In genomic region chr2:27053321-27053720, GRCh38 we compare ENCODE assay signal across 14 cellular contexts. TPM values are rescaled to one million over a fixed set of nuclear protein-coding genes. Genes with fewer than 3 reads are reported as not detected.
DNase-seq lines count a peak whose midpoint lies in the region; ATAC-seq lines count a peak whose summit lies in the region.
"Had no signal": no experiment of that assay in that cellular context is flagged by ENCODE, and none has a peak within 500 bp of the region (broad histone marks: within the 10 kb centered on the region; RNA-seq: fewer than 3 reads in every experiment).

No MANE protein-coding gene starts in this region.

- DNase-seq in activated naive CD4-positive, alpha-beta T cell treated with Interleukin-2 at 50 U/mL for 16 hours: no peak
- DNase-seq in T-cell: no peak
- DNase-seq in immature natural killer cell: no peak
- no peak for DNase-seq in NCI-H2171 (lab: John Stamatoyannopoulos, UW)
- DNase-seq in stimulated activated naive CD4-positive, alpha-beta T cell (lab: John Stamatoyannopoulos, UW): no peak
- DNase-seq in NOMO-1 treated with dmso at 0.1 percent for 144 hours (lab: John Stamatoyannopoulos, UW; ENCODE audit: unreplicated experiment): no peak
- DNase-seq: activated CD8-positive, alpha-beta T cell treated with anti-CD3 and anti-CD28 coated beads, Interleukin-2, amount 10 ng/mL, durations not matched to agents 7 days and 5 days; hippocampal formation; NCI-H2029; NCI-H446; retina; transverse colon had no signal

- no peak for ATAC-seq in T-cell (replicated peaks in 1 of 4)
- ATAC-seq in stimulated activated memory B cell treated with anti-CD40 and anti-IgM and Interleukin-4, amounts not matched to agents 10 μg/mL and 1 μg/mL and 100 μg/mL, for 72 hours: no peak
- ATAC-seq: activated CD8-positive, alpha-beta T cell treated with anti-CD3 and anti-CD28 coated beads, Interleukin-2, amount 10 ng/mL, durations not matched to agents 7 days and 5 days had no signal

- peaks cover 4% of the 10 kb centered on the region for H3K27me3 Mint-ChIP-seq in activated naive CD4-positive, alpha-beta T cell treated with anti-CD3 and anti-CD28 coated beads, Interleukin-2, amount 50 U/mL, for 24 hours
- peaks cover 9 to 10% of the 10 kb centered on the region in 2 donors for H3K27me3 Mint-ChIP-seq in T-cell
- peaks cover 22 to 29% (median 24%) of the 10 kb centered on the region in 3 donors for H3K27me3 Mint-ChIP-seq in immature natural killer cell (ENCODE audit: low read depth in 3 of 3)
- peaks cover 9% of the 10 kb centered on the region for H3K27me3 Mint-ChIP-seq in stimulated activated memory B cell treated with anti-CD40 and anti-IgM and Interleukin-4, amounts not matched to agents 10 μg/mL and 1 μg/mL and 100 μg/mL, for 72 hours

- H3K9me3 Mint-ChIP-seq in activated naive CD4-positive, alpha-beta T cell treated with anti-CD3 and anti-CD28 coated beads, Interleukin-2, amount 50 U/mL, for 24 hours: peaks cover 4% of the 10 kb centered on the region
- H3K9me3 Mint-ChIP-seq in T-cell (no peaks in the 10 kb centered on the region), immature natural killer cell (peaks cover 0 to 11% (median 5%) of the 10 kb centered on the region in 6 donors)
- H3K9me3 Mint-ChIP-seq in stimulated activated memory B cell treated with anti-CD40 and anti-IgM and Interleukin-4, amounts not matched to agents 10 μg/mL and 1 μg/mL and 100 μg/mL, for 72 hours: no peaks in the 10 kb centered on the region

- CTCF ChIA-PET in T-cell (lab: Charles Lee): interaction anchor here in 1 of 2 donors (1.3 kb wide), 1 partner anchor 15 kb away, joined by 5 read pairs; no protein-coding TSS in a partner anchor

- peaks cover 6% of the 10 kb centered on the region for H3K36me3 Mint-ChIP-seq in activated naive CD4-positive, alpha-beta T cell treated with anti-CD3 and anti-CD28 coated beads, Interleukin-2, amount 50 U/mL, for 24 hours
- H3K36me3 Mint-ChIP-seq in T-cell (peaks cover 18% of the 10 kb centered on the region), immature natural killer cell (peaks cover 3 to 11% (median 8%) of the 10 kb centered on the region in 3 donors)
- H3K36me3 Mint-ChIP-seq in stimulated activated memory B cell treated with anti-CD40 and anti-IgM and Interleukin-4, amounts not matched to agents 10 μg/mL and 1 μg/mL and 100 μg/mL, for 72 hours: peaks cover 21% of the 10 kb centered on the region

- POLR2A ChIA-PET in T-cell (lab: Charles Lee): no interaction called here

- peak overlapping the region; percentile 42 for H3K4me3 Mint-ChIP-seq in activated naive CD4-positive, alpha-beta T cell treated with anti-CD3 and anti-CD28 coated beads, Interleukin-2, amount 50 U/mL, for 24 hours
- H3K4me3 Mint-ChIP-seq in T-cell (peak overlapping the region in 2 of 3 donors; percentile 86 to 93), immature natural killer cell (peak overlapping the region; percentile 14 to 94 (median 51))
- H3K4me3 Mint-ChIP-seq in stimulated activated memory B cell treated with anti-CD40 and anti-IgM and Interleukin-4, amounts not matched to agents 10 μg/mL and 1 μg/mL and 100 μg/mL, for 72 hours: peak overlapping the region; percentile 35

- peaks cover 10% of the 10 kb centered on the region for H3K4me1 Mint-ChIP-seq in activated naive CD4-positive, alpha-beta T cell treated with anti-CD3 and anti-CD28 coated beads, Interleukin-2, amount 50 U/mL, for 24 hours
- H3K4me1 Mint-ChIP-seq in T-cell (peaks cover 18 to 41% (median 20%) of the 10 kb centered on the region in 3 donors), immature natural killer cell (peaks cover 21 to 28% of the 10 kb centered on the region in 2 donors)
- H3K4me1 Mint-ChIP-seq in stimulated activated memory B cell treated with anti-CD40 and anti-IgM and Interleukin-4, amounts not matched to agents 10 μg/mL and 1 μg/mL and 100 μg/mL, for 72 hours: peaks cover 29% of the 10 kb centered on the region

- no peak overlapping the region for H3K27ac Mint-ChIP-seq in activated naive CD4-positive, alpha-beta T cell treated with anti-CD3 and anti-CD28 coated beads, Interleukin-2, amount 50 U/mL, for 24 hours
- H3K27ac Mint-ChIP-seq in T-cell (peak overlapping the region; percentile 33 to 89), immature natural killer cell (peak overlapping the region in 2 of 6 donors; percentile 65 to 69)
- H3K27ac Mint-ChIP-seq in stimulated activated memory B cell treated with anti-CD40 and anti-IgM and Interleukin-4, amounts not matched to agents 10 μg/mL and 1 μg/mL and 100 μg/mL, for 72 hours: peak overlapping the region; percentile 91
- H3K27ac Mint-ChIP-seq: activated CD8-positive, alpha-beta T cell treated with anti-CD3 and anti-CD28 coated beads, Interleukin-2, amount 10 ng/mL, durations not matched to agents 7 days and 5 days had no signal

RNA-seq across cellular contexts. Expression of gene AGBL5, which starts 1.9 kb away (rescaled TPM):
- total RNA-seq in T-cell: 10 to 100 TPM in 3 of 5 donors, 1 to 10 TPM in 2; 9.5 to 13.3 (median 11.2) TPM
- 10 to 100 TPM in 1 of 3 donors, 1 to 10 TPM in 2; 7.7 to 10.2 (median 8.9) TPM for polyA plus RNA-seq in immature natural killer cell

RNA-seq across cellular contexts. Expression of gene OST4, which starts 18.1 kb away (rescaled TPM):
- total RNA-seq in T-cell: 100 to 1,000 TPM; 217 to 292 (median 236) TPM
- 100 to 1,000 TPM; 677 to 899 (median 681) TPM for polyA plus RNA-seq in immature natural killer cell

RNA-seq across cellular contexts. Expression of gene TMEM214, which starts 20.6 kb away (rescaled TPM):
- total RNA-seq in T-cell: 10 to 100 TPM; 37.6 to 84.5 (median 71.6) TPM
- 10 to 100 TPM; 16.6 to 48.3 (median 17.6) TPM for polyA plus RNA-seq in immature natural killer cell

RNA-seq across cellular contexts. Expression of gene EMILIN1, which starts 25.1 kb away (rescaled TPM):
- 1 to 10 TPM in 1 of 5 donors, under 1 TPM in 4; 0.28 to 1.1 (median 0.85) TPM for total RNA-seq in T-cell
- polyA plus RNA-seq in immature natural killer cell: 1 to 10 TPM in 1 of 3 donors, under 1 TPM in 2; 0.80 to 1.3 (median 0.92) TPM

RNA-seq across cellular contexts. Expression of gene KHK, which starts 33.3 kb away (rescaled TPM):
- total RNA-seq in T-cell: 1 to 10 TPM; 3.7 to 9.1 (median 6.7) TPM
- polyA plus RNA-seq in immature natural killer cell: 1 to 10 TPM; 7.0 to 9.5 (median 8.4) TPM

Comparison
In these comparisons a context has a peak if more than half of its experiments do, and no peak if none do; other contexts are left out.
1. H3K4me3 Mint-ChIP-seq: peak in every context shown above with its lines; median percentile 90 in T-cell; 51 in immature natural killer cell; 42 in activated naive CD4-positive, alpha-beta T cell treated with anti-CD3 and anti-CD28 coated beads, Interleukin-2, amount 50 U/mL, for 24 hours; 35 in stimulated activated memory B cell treated with anti-CD40 and anti-IgM and Interleukin-4, amounts not matched to agents 10 μg/mL and 1 μg/mL and 100 μg/mL, for 72 hours.